In the genomic region with DNA sequence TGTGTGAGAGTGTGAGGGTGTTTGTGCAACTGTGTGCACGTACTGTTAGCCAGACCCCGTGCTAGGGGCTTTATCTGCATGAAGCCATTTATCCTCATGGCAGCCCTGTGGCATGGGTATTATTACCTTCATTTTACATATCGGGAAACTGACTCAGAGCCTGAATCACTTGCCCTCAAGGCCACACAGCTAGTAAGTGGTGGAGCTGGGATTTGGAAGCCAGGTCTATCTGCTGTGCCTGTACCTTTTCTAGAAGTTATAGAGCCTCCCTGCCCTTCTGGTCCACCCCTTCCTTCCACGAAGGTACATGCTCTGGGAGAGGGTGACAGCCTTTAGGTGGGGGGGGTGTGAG, we compare ENCODE assay signal across 24 cellular contexts. TPM values are rescaled to one million over a fixed set of nuclear protein-coding genes. Genes with fewer than 3 reads are reported as not detected.
DNase-seq lines count a peak whose midpoint lies in the region; ATAC-seq and TF ChIP-seq lines count a peak whose summit lies in the region.
"Had no signal": no experiment of that assay in that cellular context is flagged by ENCODE, and none has a peak within 500 bp of the region (broad histone marks: within the 10 kb centered on the region; RNA-seq: fewer than 3 reads in every experiment).

No MANE protein-coding gene starts in this region.

- H3K9me3 Mint-ChIP-seq in glutamatergic neuron (ENCODE audit: unreplicated experiment), result peaks cover 5% of the 10 kb centered on the region
- H3K9me3 Mint-ChIP-seq: activated CD8-positive, alpha-beta T cell treated with anti-CD3 and anti-CD28 coated beads for 36 hours; activated naive CD4-positive, alpha-beta T cell treated with anti-CD3 and anti-CD28 coated beads for 36 hours; T-helper 2 cell treated with Interferon-gamma antibody and Interleukin-4, amounts not matched to agents 5 μg/mL and 100 μg/mL, for 36 hours had no signal

- DNase-seq in ELR (ENCODE audit: low read depth), result peak; percentile 78
- peak; percentile 72 for DNase-seq in RPMI7951 (ENCODE audit: low read depth)
- peak; percentile 19 for DNase-seq in choroid plexus epithelial cell (ENCODE audit: low read depth)
- peak; percentile 54 for DNase-seq in islet precursor cell
- DNase-seq in glutamatergic neuron, result no peak
- DNase-seq: activated CD4-positive, CD25-positive, alpha-beta regulatory T cell; activated CD8-positive, alpha-beta T cell treated with anti-CD3 and anti-CD28 coated beads for 36 hours; activated naive CD4-positive, alpha-beta T cell treated with anti-CD3 and anti-CD28 coated beads for 36 hours; activated T-cell treated with anti-CD3 and anti-CD28 coated beads, Interleukin-2, amount 50 U/mL, for 1 hour; aorta; Caco-2; NCI-H187; NCI-H345; small intestine; stimulated activated naive CD8-positive, alpha-beta T cell treated with anti-CD3 and anti-CD28 coated beads, Interleukin-15, Interleukin-2, amounts not matched to agents 100 U/mL and 50 U/mL, for 24 hours had no signal

- no peaks in the 10 kb centered on the region for H3K27me3 Mint-ChIP-seq in glutamatergic neuron (ENCODE audit: unreplicated experiment)
- H3K27me3 Mint-ChIP-seq: activated CD8-positive, alpha-beta T cell treated with anti-CD3 and anti-CD28 coated beads for 36 hours had no signal

- H3K4me3 Mint-ChIP-seq in glutamatergic neuron (ENCODE audit: unreplicated experiment), result no peak overlapping the region
- H3K4me3 Mint-ChIP-seq: activated CD8-positive, alpha-beta T cell treated with anti-CD3 and anti-CD28 coated beads for 36 hours; activated naive CD4-positive, alpha-beta T cell treated with anti-CD3 and anti-CD28 coated beads for 36 hours; T-helper 2 cell treated with Interferon-gamma antibody and Interleukin-4, amounts not matched to agents 5 μg/mL and 100 μg/mL, for 36 hours had no signal

- no peaks in the 10 kb centered on the region for H3K4me1 Mint-ChIP-seq in glutamatergic neuron (ENCODE audit: low read depth, unreplicated experiment)

- H3K36me3 Mint-ChIP-seq in glutamatergic neuron (ENCODE audit: unreplicated experiment), result peaks cover 5% of the 10 kb centered on the region

- ATAC-seq in GM19351 (IDR thresholded peaks at IDR 0.05; ENCODE audit: unreplicated experiment), result no peak
- ATAC-seq in HG02840 (IDR thresholded peaks at IDR 0.05; ENCODE audit: low FRiP score, unreplicated experiment), result no peak
- no peak for ATAC-seq in HG03159 (IDR thresholded peaks at IDR 0.05; ENCODE audit: unreplicated experiment)
- ATAC-seq: activated CD8-positive, alpha-beta T cell treated with anti-CD3 and anti-CD28 coated beads for 36 hours; gastroesophageal sphincter; left colon; stimulated activated naive CD8-positive, alpha-beta T cell treated with anti-CD3 and anti-CD28 coated beads, Interleukin-15, Interleukin-2, amounts not matched to agents 100 U/mL and 50 U/mL, for 24 hours had no signal

- TF ChIP-seq CTCF in choroid plexus epithelial cell (conservative IDR thresholded peaks at IDR 0.05; ENCODE audit: low read depth, low read length), result no peak
- no peak for TF ChIP-seq CTCF in glutamatergic neuron (IDR thresholded peaks at IDR 0.05; ENCODE audit: partially characterized antibody, unreplicated experiment)

- H3K4me3 ChIP-seq in choroid plexus epithelial cell (ENCODE audit: low read depth, low read length), result no peak overlapping the region
- H3K4me3 ChIP-seq: BLaER1, gastroesophageal sphincter, SK-N-MC, tibial nerve had no signal

- no peak overlapping the region for H3K27ac Mint-ChIP-seq in glutamatergic neuron (ENCODE audit: unreplicated experiment)
- H3K27ac Mint-ChIP-seq: activated CD8-positive, alpha-beta T cell treated with anti-CD3 and anti-CD28 coated beads for 36 hours; activated naive CD4-positive, alpha-beta T cell treated with anti-CD3 and anti-CD28 coated beads for 36 hours; T-helper 2 cell treated with Interferon-gamma antibody and Interleukin-4, amounts not matched to agents 5 μg/mL and 100 μg/mL, for 36 hours had no signal

RNA-seq across cellular contexts. Expression of a gene that starts 44.4 kb away (rescaled TPM):
- total RNA-seq in RPMI7951 (2014; rRNA removed; shearing (Covaris generic)), result 14.1 and 26.2 TPM in 2 replicates
- 92.5 TPM for total RNA-seq in glutamatergic neuron (ENCODE audit: unreplicated experiment)

RNA-seq across cellular contexts. Expression of a gene that starts 50.0 kb away (rescaled TPM):
- 32.7 and 34.0 TPM in 2 replicates for total RNA-seq in RPMI7951 (2014; rRNA removed; shearing (Covaris generic))
- total RNA-seq in glutamatergic neuron (ENCODE audit: unreplicated experiment), result 21.4 TPM
